ENCODE assay signal across 30 cellular contexts in the genomic region with DNA sequence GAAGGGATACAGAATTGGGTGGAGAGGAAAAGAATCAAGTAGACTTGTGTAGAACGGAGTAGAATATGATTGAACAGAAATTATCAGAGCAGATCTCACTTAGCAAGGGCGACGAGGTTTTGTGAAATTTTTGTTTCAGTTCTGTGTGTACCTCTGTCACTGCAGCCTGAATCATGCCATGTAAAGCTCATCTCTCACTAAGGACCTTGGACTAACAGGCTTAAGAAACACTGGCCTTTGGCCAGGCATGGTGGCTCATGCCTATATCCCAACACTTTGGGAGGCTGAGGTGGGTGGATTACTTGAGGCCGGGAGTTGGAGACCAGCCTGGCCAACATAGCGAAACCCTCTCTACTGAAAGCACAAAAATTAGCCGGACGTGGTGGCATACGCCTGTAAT.
"Had no signal": no experiment of that assay in that cellular context is flagged by ENCODE, and none has a peak within 500 bp of the region (broad histone marks: within the 10 kb centered on the region; RNA-seq: fewer than 3 reads in every experiment).

No MANE protein-coding gene starts in this region.

- H3K4me3 Mint-ChIP-seq: central memory CD8-positive, alpha-beta T cell; dendritic cell treated with granulocyte-macrophage colony-stimulating factor and Interleukin-4, amounts not matched to agents 40 ng/mL and 50 ng/mL, for 4 days; endodermal cell; mesothelial cell of epicardium; naive thymus-derived CD8-positive, alpha-beta T cell; nephron progenitor cell; stimulated activated naive B cell treated with anti-CD40 and anti-IgM and Interleukin-4, amounts not matched to agents 10 μg/mL and 1 μg/mL and 100 μg/mL, for 72 hours; stimulated activated naive CD8-positive, alpha-beta T cell treated with anti-CD3 and anti-CD28 coated beads, Interleukin-15, Interleukin-2, amounts not matched to agents 100 ng/mL and 50 ng/mL, for 24 hours had no signal

- H3K27ac ChIP-seq: colonic mucosa, heart right ventricle, parathyroid adenoma, psoas muscle, skin epidermis, suprapubic skin, transverse colon, vagina had no signal

- H3K36me3 ChIP-seq: vagina had no signal

- H3K27ac Mint-ChIP-seq: dendritic cell treated with granulocyte-macrophage colony-stimulating factor and Interleukin-4, amounts not matched to agents 40 ng/mL and 50 ng/mL, for 4 days; endodermal cell; mesothelial cell of epicardium; naive thymus-derived CD8-positive, alpha-beta T cell; nephron progenitor cell; stimulated activated naive B cell treated with anti-CD40 and anti-IgM and Interleukin-4, amounts not matched to agents 10 μg/mL and 1 μg/mL and 100 μg/mL, for 72 hours; stimulated activated naive CD8-positive, alpha-beta T cell treated with anti-CD3 and anti-CD28 coated beads, Interleukin-15, Interleukin-2, amounts not matched to agents 100 ng/mL and 50 ng/mL, for 24 hours had no signal

- DNase-seq: colonic mucosa; effector CD8-positive, alpha-beta T cell; endodermal cell; esophagus squamous epithelium; foreskin melanocyte; glutamatergic neuron; heart right ventricle; hippocampal formation; islet precursor cell; kidney glomerular epithelial cell; left colon; mesenchymal stem cell; naive thymus-derived CD8-positive, alpha-beta T cell; nephron progenitor cell; occipital lobe; psoas muscle; right cardiac atrium; stimulated activated CD4-positive, alpha-beta T cell treated with anti-CD3 and anti-CD28 coated beads, Interleukin-15, amount 100 ng/mL, for 24 hours; stimulated activated CD4-positive, alpha-beta T cell treated with anti-CD3 and anti-CD28 coated beads, Interleukin-2, amount 100 ng/mL, for 48 hours; stimulated activated naive B cell treated with anti-CD40 and anti-IgM and Interleukin-4, amounts not matched to agents 10 μg/mL and 1 μg/mL and 100 μg/mL, for 72 hours; transverse colon had no signal

- H3K4me3 ChIP-seq: colonic mucosa, esophagus squamous epithelium, heart right ventricle, psoas muscle, skin epidermis, suprapubic skin, transverse colon, vagina had no signal

- H3K9me3 ChIP-seq: colonic mucosa, esophagus squamous epithelium, heart right ventricle, psoas muscle, suprapubic skin, transverse colon, vagina had no signal

- ATAC-seq: right cardiac atrium had no signal

- H3K27me3 ChIP-seq: colonic mucosa, heart right ventricle, transverse colon, vagina had no signal

- H3K79me2 ChIP-seq: parathyroid adenoma had no signal

- H3K9me3 Mint-ChIP-seq: central memory CD8-positive, alpha-beta T cell; dendritic cell treated with granulocyte-macrophage colony-stimulating factor and Interleukin-4, amounts not matched to agents 40 ng/mL and 50 ng/mL, for 4 days; endodermal cell; mesothelial cell of epicardium; nephron progenitor cell; stimulated activated naive CD8-positive, alpha-beta T cell treated with anti-CD3 and anti-CD28 coated beads, Interleukin-15, Interleukin-2, amounts not matched to agents 100 ng/mL and 50 ng/mL, for 24 hours had no signal

- H2AFZ ChIP-seq: parathyroid adenoma had no signal

- H3K4me1 ChIP-seq: colonic mucosa, parathyroid adenoma, psoas muscle, suprapubic skin, transverse colon, vagina had no signal

- H3K36me3 Mint-ChIP-seq: naive thymus-derived CD8-positive, alpha-beta T cell; stimulated activated naive B cell treated with anti-CD40 and anti-IgM and Interleukin-4, amounts not matched to agents 10 μg/mL and 1 μg/mL and 100 μg/mL, for 72 hours had no signal

- H3K9ac ChIP-seq: parathyroid adenoma had no signal

- FAIRE-seq: endothelial cell of umbilical vein had no signal

- H3K4me1 Mint-ChIP-seq: central memory CD8-positive, alpha-beta T cell; endodermal cell; mesothelial cell of epicardium had no signal
